Comparison of ENCODE assay signal across 8 cellular contexts in genomic region chr6:89375427-89375868, GRCh38. TPM values are rescaled to one million over a fixed set of nuclear protein-coding genes. Genes with fewer than 3 reads are reported as not detected.
DNase-seq lines count a peak whose midpoint lies in the region; ATAC-seq, FAIRE-seq and TF ChIP-seq lines count a peak whose summit lies in the region.

No MANE protein-coding gene starts in this region.

- H3K36me3 ChIP-seq in esophagus squamous epithelium = peaks cover 0 to 20% (median 0%) of the 10 kb centered on the region in 3 donors

- H3K27me3 ChIP-seq in esophagus squamous epithelium = no peaks in the 10 kb centered on the region

- intact Hi-C loops in esophagus squamous epithelium (cut with DNase I) = no loop called here

- peak overlapping the region in 2 of 4 donors; percentile 6 to 19 for H3K27ac ChIP-seq in esophagus squamous epithelium

- no peaks in the 10 kb centered on the region for H3K9me3 ChIP-seq in esophagus squamous epithelium

- 42 to 75% methylated on average over 2 of the region's 2 CpGs for WGBS in esophagus squamous epithelium, 2 donors

- H3K4me3 ChIP-seq in esophagus squamous epithelium (no peak overlapping the region), retinal pigment epithelial cell (ENCODE audit: low read length) (no peak overlapping the region)

- TF ChIP-seq CTCF in D721Med (IDR thresholded peaks at IDR 0.05; ENCODE audit: insufficient read depth, missing control alignments) (peak; percentile 17), esophagus squamous epithelium (IDR thresholded peaks at IDR 0.05) (peak in 4 of 6 experiments; percentile 9 to 54 (median 39)), retinal pigment epithelial cell (conservative IDR thresholded peaks at IDR 0.05; ENCODE audit: low read depth, low read length) (peak; percentile 63)

- DNase-seq in D721Med (ENCODE audit: insufficient read length, low spot score) = no peak
- peak; percentile 100 for DNase-seq in NCI-H69 (lab: John Stamatoyannopoulos, UW)
- peak; percentile 35 to 41 for DNase-seq in activated CD8-positive, alpha-beta memory T cell treated with anti-CD3 and anti-CD28 coated beads for 1 hour (ENCODE audit: extremely low read depth in 1 of 2, low read depth in 1 of 2)
- DNase-seq in esophagus squamous epithelium (lab: John Stamatoyannopoulos, UW) = peak; percentile 19
- no peak for DNase-seq in retinal pigment epithelial cell (ENCODE audit: low read depth)
- DNase-seq in HCEC 1CT = no peak

- no peak for FAIRE-seq in D721Med (lab: Jason Lieb, UNC)

- peak; percentile 80 for ATAC-seq in GM21367 (IDR thresholded peaks at IDR 0.05; ENCODE audit: unreplicated experiment)
- peak; percentile 79 for ATAC-seq in HG03521 (IDR thresholded peaks at IDR 0.05; ENCODE audit: unreplicated experiment)

- peaks cover 4 to 26% (median 5%) of the 10 kb centered on the region in 3 donors for H3K4me1 ChIP-seq in esophagus squamous epithelium

- TF ChIP-seq POLR2A in esophagus squamous epithelium (IDR thresholded peaks at IDR 0.05) = no peak

RNA-seq across cellular contexts. Expression of gene UBE2J1, which starts 22.9 kb away (rescaled TPM):
- 10 to 100 TPM; 27.2 to 37.3 (median 29.9) TPM for total RNA-seq in esophagus squamous epithelium

RNA-seq across cellular contexts. Expression of gene RRAGD, which starts 36.6 kb away (rescaled TPM):
- total RNA-seq in esophagus squamous epithelium = 10 to 100 TPM; 21.1 to 67.1 (median 33.9) TPM

RNA-seq across cellular contexts. Expression of gene ANKRD6, which starts 57.5 kb away (rescaled TPM):
- total RNA-seq in esophagus squamous epithelium = 10 to 100 TPM in 1 of 4 donors, 1 to 10 TPM in 3; 5.8 to 12.0 (median 7.3) TPM

Comparison
In these comparisons a context has a peak if more than half of its experiments do, and no peak if none do; other contexts are left out.
1. DNase-seq: peak in NCI-H69 (single experiment), activated CD8-positive, alpha-beta memory T cell treated with anti-CD3 and anti-CD28 coated beads for 1 hour (2 of 2) and esophagus squamous epithelium (single experiment); none in D721Med (single experiment), retinal pigment epithelial cell (single experiment) and HCEC 1CT (single experiment).
2. Peak in every context shown above with its lines, with median percentiles within 50 percentile points of each other: CTCF ChIP-seq.